ENCODE assay signal across 9 cellular contexts in the genomic region with DNA sequence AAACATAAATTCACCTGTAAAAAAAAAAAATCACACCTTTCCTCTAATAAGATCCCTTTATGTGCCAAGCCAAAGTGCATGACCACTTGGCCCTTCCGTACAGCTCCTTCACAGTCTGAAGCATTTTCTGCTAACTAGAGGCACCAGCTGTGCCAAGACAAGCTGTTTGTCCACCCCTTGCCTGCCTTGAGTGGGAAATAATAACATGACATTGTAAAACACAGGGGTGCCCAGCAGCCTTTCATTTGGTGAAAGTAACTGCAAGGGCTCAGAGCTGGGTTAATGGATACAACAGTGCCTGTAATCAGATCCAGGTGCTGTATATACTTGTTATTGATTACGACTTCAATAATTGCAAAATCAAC. TPM values are rescaled to one million over a fixed set of nuclear protein-coding genes. Genes with fewer than 3 reads are reported as not detected.
A peak's percentile ranks its signal among the peaks of the same experiment; 100 is the strongest.
DNase-seq lines count a peak whose midpoint lies in the region; ATAC-seq and TF ChIP-seq lines count a peak whose summit lies in the region.
"Had no signal": no experiment of that assay in that cellular context is flagged by ENCODE, and none has a peak within 500 bp of the region (broad histone marks: within the 10 kb centered on the region; RNA-seq: fewer than 3 reads in every experiment).

No MANE protein-coding gene starts in this region.

- H3K27ac ChIP-seq in OCI-LY1 (ENCODE audit: low read depth, low read length, poor library complexity, severe bottlenecking) (peak overlapping the region; percentile 80), urinary bladder (ENCODE audit: low read depth) (peak overlapping the region; percentile 29), right atrium auricular region (no peak overlapping the region)

- H3K9me3 ChIP-seq in OCI-LY1 (ENCODE audit: low read length): 0 out of 2 replicates have a peak, but pooled peaks cover 3% of the 10 kb centered on the region
- H3K9me3 ChIP-seq in right atrium auricular region: no peaks in the 10 kb centered on the region

- peak; percentile 20 for ATAC-seq in HG02798 (IDR thresholded peaks at IDR 0.05; ENCODE audit: poor library complexity, unreplicated experiment)

- H2AFZ ChIP-seq in OCI-LY1 (ENCODE audit: low read length): peak overlapping the region; percentile 7; the same call in 1 of the 2 replicates

- intact Hi-C loops in activated naive CD4-positive, alpha-beta T cell treated with anti-CD3 and anti-CD28 coated beads for 36 hours (cut with micrococcal nuclease): loop anchor here (1.0 kb wide), 11 partner anchors 10 to 1090 kb away; partner anchors contain the start of genes DDIAS and RAB30

- H3K9ac ChIP-seq in OCI-LY1 (ENCODE audit: low read length): peak overlapping the region; percentile 26; the same call in 1 of the 2 replicates

- H3K27me3 Mint-ChIP-seq in activated naive CD4-positive, alpha-beta T cell treated with anti-CD3 and anti-CD28 coated beads for 36 hours (ENCODE audit: low read depth): no peaks in the 10 kb centered on the region

- peaks cover 82% of the 10 kb centered on the region for H3K4me1 Mint-ChIP-seq in activated naive CD4-positive, alpha-beta T cell treated with anti-CD3 and anti-CD28 coated beads for 36 hours (ENCODE audit: low read depth)

- no peak for DNase-seq in activated naive CD4-positive, alpha-beta T cell treated with anti-CD3 and anti-CD28 coated beads for 36 hours
- DNase-seq in activated naive CD4-positive, alpha-beta T cell treated with anti-CD3 and anti-CD28 coated beads, Interleukin-2, amount 50 U/mL, for 16 hours: no peak
- DNase-seq in dedifferentiated amniotic fluid mesenchymal stem cell (ENCODE audit: extremely low spot score) (no peak), right atrium auricular region (ENCODE audit: low spot score) (no peak), COLO668 (lab: John Stamatoyannopoulos, UW; ENCODE audit: unreplicated experiment) (no peak)
- DNase-seq: hippocampal formation had no signal

- H3K4me3 ChIP-seq in OCI-LY1 (ENCODE audit: low read depth, low read length, poor library complexity, severe bottlenecking) (no peak overlapping the region), urinary bladder (ENCODE audit: low read depth, low read length) (no peak overlapping the region), right atrium auricular region (no peak overlapping the region)

- peak overlapping the region; percentile 11 for H3K4me3 Mint-ChIP-seq in activated naive CD4-positive, alpha-beta T cell treated with anti-CD3 and anti-CD28 coated beads for 36 hours

- H3K4me2 ChIP-seq in OCI-LY1 (ENCODE audit: low read length): peak overlapping the region; percentile 55

- CTCF ChIA-PET in activated naive CD4-positive, alpha-beta T cell treated with anti-CD3 and anti-CD28 coated beads for 36 hours (lab: Charles Lee): interaction anchor here (1.0 to 1.7 kb wide), 2 partner anchors 9 to 19 kb away, joined by 3 to 6 read pairs; no protein-coding TSS in a partner anchor

- H3K9me2 ChIP-seq in OCI-LY1 (ENCODE audit: low read depth, low read length): no peaks in the 10 kb centered on the region

- H3K27me3 ChIP-seq in OCI-LY1 (ENCODE audit: insufficient read depth, low read length): no peaks in the 10 kb centered on the region
- H3K27me3 ChIP-seq in right atrium auricular region: no peaks in the 10 kb centered on the region

- peak overlapping the region; percentile 68 for H3K27ac Mint-ChIP-seq in activated naive CD4-positive, alpha-beta T cell treated with anti-CD3 and anti-CD28 coated beads for 36 hours

- peaks cover 41% of the 10 kb centered on the region for H3K4me1 ChIP-seq in OCI-LY1 (ENCODE audit: insufficient read depth, low read length, severe bottlenecking)
- H3K4me1 ChIP-seq in urinary bladder (ENCODE audit: insufficient read depth): no peaks in the 10 kb centered on the region
- no peaks in the 10 kb centered on the region for H3K4me1 ChIP-seq in right atrium auricular region

- H3K9me3 Mint-ChIP-seq in activated naive CD4-positive, alpha-beta T cell treated with anti-CD3 and anti-CD28 coated beads for 36 hours: peaks cover 13% of the 10 kb centered on the region

- H4K20me1 ChIP-seq in OCI-LY1 (ENCODE audit: insufficient read depth, low read length): no peaks in the 10 kb centered on the region

- H3K36me3 Mint-ChIP-seq in activated naive CD4-positive, alpha-beta T cell treated with anti-CD3 and anti-CD28 coated beads for 36 hours (ENCODE audit: low read depth): peaks cover 17% of the 10 kb centered on the region

- no peaks in the 10 kb centered on the region for H3K79me2 ChIP-seq in OCI-LY1 (ENCODE audit: insufficient read depth, low read length)

- 65% methylated on average over 2 of the region's 2 CpGs for WGBS in urinary bladder

- no peaks in the 10 kb centered on the region for H3F3A ChIP-seq in OCI-LY1 (ENCODE audit: insufficient read depth, low read length)

- TF ChIP-seq CTCF in OCI-LY1 (IDR thresholded peaks at IDR 0.05; ENCODE audit: low read length): no peak
- no peak for TF ChIP-seq CTCF in right atrium auricular region (IDR thresholded peaks at IDR 0.05)

- H3K36me3 ChIP-seq in OCI-LY1 (ENCODE audit: insufficient read depth, low read length): no peaks in the 10 kb centered on the region
- H3K36me3 ChIP-seq in urinary bladder (ENCODE audit: insufficient read depth): no peaks in the 10 kb centered on the region
- H3K36me3 ChIP-seq in right atrium auricular region: no peaks in the 10 kb centered on the region

RNA-seq across cellular contexts. Expression of gene DDIAS, which starts 59.2 kb away (rescaled TPM):
- 10 to 100 TPM; 15.8 to 18.0 TPM for total RNA-seq in activated naive CD4-positive, alpha-beta T cell treated with anti-CD3 and anti-CD28 coated beads for 36 hours
- total RNA-seq in urinary bladder: 7.8 TPM
- 0.84 TPM for polyA plus RNA-seq in urinary bladder
- total RNA-seq in right atrium auricular region: 1 to 10 TPM in 1 of 2 donors, under 1 TPM in 1; 0.55 to 2.0 TPM

Comparison
In these comparisons a context has a peak if more than half of its experiments do, and no peak if none do; other contexts are left out.
1. H3K27ac ChIP-seq: peak in OCI-LY1 (single experiment) and urinary bladder (single experiment); none in right atrium auricular region (0 of 2).